ENCODE assay signal across 11 cellular contexts in genomic region chr1:51631747-51632146, GRCh38.
"Had no signal": no experiment of that assay in that cellular context is flagged by ENCODE, and none has a peak within 500 bp of the region (broad histone marks: within the 10 kb centered on the region; RNA-seq: fewer than 3 reads in every experiment).

No MANE protein-coding gene starts in this region.

- H2AFZ ChIP-seq: GM23248, GM23338 had no signal

- H3K9ac ChIP-seq: GM23248 had no signal

- H3K4me3 ChIP-seq: GM23248, GM23338, HAP-1 had no signal

- H3K9me3 ChIP-seq: HAP-1 had no signal

- H3K4me2 ChIP-seq: GM23338 had no signal

- FAIRE-seq: H1, H54 had no signal

- DNase-seq: GM23248, GOT3, H7, H9, HCEC 1CT, HFFc6 had no signal

- H3K27ac ChIP-seq: GM23248 had no signal

- H3K36me3 ChIP-seq: HAP-1 had no signal

- ATAC-seq: GM23338, HCT116 had no signal
